11 cellular contexts compared by ENCODE assay signal in the genomic region with DNA sequence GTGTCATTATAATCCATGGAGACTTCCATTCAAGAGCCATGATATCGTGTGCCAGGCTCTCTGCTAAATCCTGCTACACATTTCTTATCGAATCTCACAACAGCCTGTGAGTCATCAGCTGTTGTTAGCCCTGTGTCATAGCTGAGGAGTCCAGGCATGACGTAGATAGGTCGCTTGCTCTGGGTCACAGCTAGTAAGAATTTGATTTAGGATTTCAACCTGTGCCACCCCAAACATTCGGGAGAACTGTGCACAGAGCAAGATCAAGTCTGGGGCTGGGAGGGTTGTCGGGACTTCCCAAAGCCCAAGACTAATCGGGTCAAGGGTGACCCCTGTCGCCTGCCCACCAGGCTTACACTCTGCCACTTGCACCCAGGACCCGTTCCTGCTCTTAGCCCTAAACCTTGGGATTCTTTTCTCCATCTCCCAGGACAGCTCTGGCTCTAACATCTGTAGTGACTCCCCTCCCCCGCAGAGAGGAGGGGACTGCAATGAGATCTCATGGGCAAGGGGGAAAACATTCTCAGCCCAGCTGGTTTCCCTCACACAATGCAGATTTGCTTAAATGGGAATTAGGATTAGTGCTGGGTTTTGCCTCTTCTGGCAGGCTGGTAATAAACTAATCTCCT.
DNase-seq lines count a peak whose midpoint lies in the region; ATAC-seq and TF ChIP-seq lines count a peak whose summit lies in the region.
"Had no signal": no experiment of that assay in that cellular context is flagged by ENCODE, and none has a peak within 500 bp of the region (broad histone marks: within the 10 kb centered on the region; RNA-seq: fewer than 3 reads in every experiment).

No MANE protein-coding gene starts in this region.

- H3K9ac ChIP-seq in OCI-LY1 (ENCODE audit: low read length): no peak overlapping the region

- no peaks in the 10 kb centered on the region for H3K79me2 ChIP-seq in OCI-LY1 (ENCODE audit: insufficient read depth, low read length)

- H3K27me3 ChIP-seq in OCI-LY1 (ENCODE audit: insufficient read depth, low read length): no peaks in the 10 kb centered on the region
- H3K27me3 ChIP-seq in muscle layer of duodenum (ENCODE audit: low read depth, low read length): no peaks in the 10 kb centered on the region

- no peak overlapping the region for H3K4me2 ChIP-seq in OCI-LY1 (ENCODE audit: low read length)

- no peaks in the 10 kb centered on the region for H4K20me1 ChIP-seq in OCI-LY1 (ENCODE audit: insufficient read depth, low read length)

- H3K4me3 ChIP-seq in OCI-LY1 (ENCODE audit: low read depth, low read length, poor library complexity, severe bottlenecking) (no peak overlapping the region), muscle layer of duodenum (ENCODE audit: low read depth in 1 of 2, low read length in 2 of 2) (peak overlapping the region in 1 of 2 donors; percentile 0)

- H2AFZ ChIP-seq in OCI-LY1 (ENCODE audit: low read length): no peak overlapping the region

- DNase-seq in AG09319 (ENCODE audit: extremely low read depth, low read depth): peak; percentile 29
- peak; percentile 64 to 74 for DNase-seq in erythroblast (lab: John Stamatoyannopoulos, UW)
- no peak for DNase-seq in NCI-H2029 treated with DMSO at 0.1 percent for 48 hours (lab: John Stamatoyannopoulos, UW)
- no peak for DNase-seq in NCI-H774 (lab: John Stamatoyannopoulos, UW)
- DNase-seq in activated CD4-positive, alpha-beta T cell treated with anti-CD3 and anti-CD28 coated beads for 1 hour: no peak
- DNase-seq: activated CD4-positive, CD25-positive, alpha-beta regulatory T cell treated with anti-CD3 and anti-CD28 coated beads, Interleukin-2, amount 50 U/mL, for 72 hours; DMS79 treated with DMSO at 0.1 percent for 48 hours had no signal

- H3K9me3 ChIP-seq in OCI-LY1 (ENCODE audit: low read length): no peaks in the 10 kb centered on the region
- no peaks in the 10 kb centered on the region for H3K9me3 ChIP-seq in muscle layer of duodenum (ENCODE audit: control insufficient read depth in 1 of 2, low read length in 2 of 2)

- H3K9me2 ChIP-seq in OCI-LY1 (ENCODE audit: low read depth, low read length): no peaks in the 10 kb centered on the region

- H3K4me1 ChIP-seq in OCI-LY1 (ENCODE audit: insufficient read depth, low read length, severe bottlenecking): no peaks in the 10 kb centered on the region
- H3K4me1 ChIP-seq in muscle layer of duodenum (ENCODE audit: control insufficient read depth in 1 of 2, insufficient read depth in 2 of 2, low read length in 2 of 2): peaks cover 15 to 46% of the 10 kb centered on the region in 2 donors

- H3K27ac ChIP-seq in OCI-LY1 (ENCODE audit: low read depth, low read length, poor library complexity, severe bottlenecking) (no peak overlapping the region), muscle layer of duodenum (ENCODE audit: low read length) (peak overlapping the region; percentile 45)

- TF ChIP-seq CTCF in AG09319 (IDR thresholded peaks at IDR 0.05; ENCODE audit: low read depth, low read length) (no peak; the same call in 1 of the 2 replicates), OCI-LY1 (IDR thresholded peaks at IDR 0.05; ENCODE audit: low read length) (peak; percentile 20; the same call in 1 of the 2 replicates)

- no peak for TF ChIP-seq POLR2A in erythroblast (IDR thresholded peaks at IDR 0.05; ENCODE audit: low read length)

- no peaks in the 10 kb centered on the region for H3F3A ChIP-seq in OCI-LY1 (ENCODE audit: insufficient read depth, low read length)

- H3K36me3 ChIP-seq in OCI-LY1 (ENCODE audit: insufficient read depth, low read length) (no peaks in the 10 kb centered on the region), muscle layer of duodenum (ENCODE audit: control insufficient read depth in 1 of 2, insufficient read depth in 2 of 2, low read length in 2 of 2) (no peaks in the 10 kb centered on the region)

- no peak for ATAC-seq in GM19023 (IDR thresholded peaks at IDR 0.05; ENCODE audit: unreplicated experiment)
- ATAC-seq: stimulated activated memory B cell treated with anti-CD40 and anti-IgM and Interleukin-4, amounts not matched to agents 10 μg/mL and 1 μg/mL and 100 μg/mL, for 72 hours had no signal

Comparison
In these comparisons a context has a peak if more than half of its experiments do, and no peak if none do; other contexts are left out.
1. DNase-seq: peak in AG09319 (single experiment) and erythroblast (2 of 2); none in NCI-H2029 treated with DMSO at 0.1 percent for 48 hours (single experiment), NCI-H774 (single experiment) and activated CD4-positive, alpha-beta T cell treated with anti-CD3 and anti-CD28 coated beads for 1 hour (single experiment).